ENCODE assay signal across 9 cellular contexts in the genomic region with DNA sequence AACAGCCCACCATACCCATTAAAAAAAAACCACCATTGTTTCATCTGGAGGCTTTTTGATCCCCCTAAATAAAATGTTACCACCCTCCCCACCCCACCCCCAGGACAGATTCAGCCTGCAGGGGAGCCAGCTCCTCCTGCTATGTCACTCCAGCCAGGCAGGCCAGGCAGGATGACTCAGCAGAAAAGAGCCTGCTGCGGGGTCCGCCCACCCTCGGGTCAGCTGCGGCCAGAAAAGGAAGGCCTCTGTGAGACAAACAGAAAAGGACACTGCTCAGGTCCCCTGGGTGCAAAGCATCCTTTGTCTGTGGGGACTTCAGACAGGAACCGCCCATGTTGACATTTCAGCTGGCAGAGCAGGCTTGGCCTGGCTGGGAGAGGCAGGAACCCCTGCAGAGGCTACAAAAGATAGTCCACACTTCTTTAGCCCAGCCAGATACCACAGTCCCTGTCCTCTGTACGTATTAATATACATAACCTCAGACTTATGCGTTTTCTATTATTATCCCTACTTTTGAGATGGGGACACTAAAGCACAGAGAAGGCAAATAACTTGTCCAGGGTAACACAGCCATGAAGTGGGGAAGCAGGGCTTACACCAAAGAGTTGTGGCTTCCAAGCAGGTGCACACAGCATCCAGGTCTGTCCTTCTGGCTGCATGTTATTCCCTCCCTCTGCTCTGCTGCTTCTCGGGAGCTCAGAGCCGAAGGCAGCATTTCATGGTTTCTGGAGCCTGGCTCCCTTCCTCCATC.
DNase-seq lines count a peak whose midpoint lies in the region; ATAC-seq, FAIRE-seq and TF ChIP-seq lines count a peak whose summit lies in the region.
"Had no signal": no experiment of that assay in that cellular context is flagged by ENCODE, and none has a peak within 500 bp of the region (broad histone marks: within the 10 kb centered on the region; RNA-seq: fewer than 3 reads in every experiment).

No MANE protein-coding gene starts in this region.

- peak overlapping the region; percentile 76 for H2BK15ac ChIP-seq in mesendoderm (replicated peaks; ENCODE audit: low read depth)

- peak; percentile 45 for DNase-seq in COLO829 (ENCODE audit: low spot score)
- DNase-seq in PC-9: peak; percentile 73 to 90
- DNase-seq in endothelial cell of umbilical vein (ENCODE audit: low read depth, low spot score): peak; percentile 53
- DNase-seq in mesendoderm: peak; percentile 87
- DNase-seq in GF-D8 (lab: John Stamatoyannopoulos, UW): no peak
- no peak for DNase-seq in NCI-H526 (lab: John Stamatoyannopoulos, UW)

- H3K9me3 ChIP-seq in PC-9 (ENCODE audit: insufficient read depth, low read depth) (no peaks in the 10 kb centered on the region), endothelial cell of umbilical vein (replicated peaks; ENCODE audit: control insufficient read depth, insufficient read depth, low read length) (no peaks in the 10 kb centered on the region)

- H3K56ac ChIP-seq in mesendoderm (ENCODE audit: low read length): peak overlapping the region; percentile 83

- H3K27ac ChIP-seq in PC-9 (peak overlapping the region; percentile 80), endothelial cell of umbilical vein (ENCODE audit: insufficient read depth, low read depth, low read length) (peak overlapping the region; percentile 12), mesendoderm (ENCODE audit: low read depth, low read length) (no peak overlapping the region)

- peak overlapping the region; percentile 40 for H2BK120ac ChIP-seq in mesendoderm (ENCODE audit: low read depth, low read length)

- peaks cover 6% of the 10 kb centered on the region; the same call in 1 of the 2 replicates for H3F3A ChIP-seq in PC-9 (ENCODE audit: insufficient read depth, low read depth)

- dilution Hi-C loops in endothelial cell of umbilical vein (cut with MboI; ENCODE audit: extremely low pct_ligation_motif_present, low sequenced_read_pairs): no loop called here

- BruUV-seq in PC-9 (replicated peaks; lab: Mats Ljungman, UMichigan): no TSS peak
- BruUV-seq in endothelial cell of umbilical vein (replicated peaks; lab: Mats Ljungman, UMichigan): no TSS peak

- POLR2A ChIA-PET in PC-9 (lab: Charles Lee; ENCODE audit: unreplicated experiment): no interaction called here
- POLR2A ChIA-PET in endothelial cell of umbilical vein (lab: Charles Lee): interaction anchor here (0.6 kb wide), 1 partner anchor 17 kb away, joined by 4 read pairs; no protein-coding TSS in a partner anchor

- H3K4me2 ChIP-seq in PC-9 (peak overlapping the region; percentile 44), endothelial cell of umbilical vein (ENCODE audit: insufficient read depth, low read length) (peak overlapping the region; percentile 42), mesendoderm (ENCODE audit: low read length) (no peak overlapping the region)

- peak; percentile 62 for FAIRE-seq in endothelial cell of umbilical vein (lab: Jason Lieb, UNC)

- H3K4ac ChIP-seq in mesendoderm (ENCODE audit: low read depth, low read length): peak overlapping the region; percentile 78

- CTCF ChIA-PET in PC-9 (lab: Charles Lee) (no interaction called here), endothelial cell of umbilical vein (lab: Charles Lee) (interaction anchor here (0.6 to 2.0 kb wide), 8 partner anchors 9 to 1496 kb away, joined by 3 to 8 read pairs (median 3); no protein-coding TSS in a partner anchor)

- no peak overlapping the region for H4K8ac ChIP-seq in mesendoderm (ENCODE audit: low read depth, low read length)

- peaks cover 24% of the 10 kb centered on the region for H3K4me1 ChIP-seq in PC-9 (replicated peaks; ENCODE audit: insufficient read depth)
- peaks cover 9% of the 10 kb centered on the region for H3K4me1 ChIP-seq in endothelial cell of umbilical vein (ENCODE audit: control insufficient read depth, extremely low read depth, insufficient read depth, low read length)
- H3K4me1 ChIP-seq in mesendoderm (ENCODE audit: control insufficient read depth, low read depth, low read length): peaks cover 7% of the 10 kb centered on the region

- peak; percentile 79 for ATAC-seq in GM21360 (IDR thresholded peaks at IDR 0.05; ENCODE audit: unreplicated experiment)
- peak; percentile 78 for ATAC-seq in HG03442 (IDR thresholded peaks at IDR 0.05; ENCODE audit: unreplicated experiment)

- H2AFZ ChIP-seq in PC-9 (no peak overlapping the region), endothelial cell of umbilical vein (ENCODE audit: low read depth, low read length) (peak overlapping the region; percentile 96)

- TF ChIP-seq CTCF in PC-9 (conservative IDR thresholded peaks at IDR 0.05): no peak
- TF ChIP-seq CTCF in endothelial cell of umbilical vein (IDR thresholded peaks at IDR 0.05; ENCODE audit: extremely low read depth in 1 of 2, insufficient read depth in 1 of 2, low read depth in 1 of 2, low read length in 2 of 2): no peak

- H3K9me2 ChIP-seq in PC-9 (ENCODE audit: insufficient read depth): no peaks in the 10 kb centered on the region

- no peak overlapping the region for H3K23ac ChIP-seq in mesendoderm (ENCODE audit: low read length)

- H3K36me3 ChIP-seq in PC-9 (ENCODE audit: low read depth) (no peaks in the 10 kb centered on the region), endothelial cell of umbilical vein (ENCODE audit: control insufficient read depth in 2 of 2, extremely low read depth in 1 of 2, insufficient read depth in 2 of 2, low read length in 2 of 2) (no peaks in the 10 kb centered on the region), mesendoderm (ENCODE audit: control insufficient read depth, insufficient read depth, low read length) (no peaks in the 10 kb centered on the region)

- no peak for TF ChIP-seq POLR2A in endothelial cell of umbilical vein (IDR thresholded peaks at IDR 0.05; ENCODE audit: low read depth, low read length)

- H3K18ac ChIP-seq in mesendoderm (ENCODE audit: low read length): no peak overlapping the region

- peak overlapping the region; percentile 3 for H2AK5ac ChIP-seq in mesendoderm (ENCODE audit: low read length)

- no peak overlapping the region for H3K9ac ChIP-seq in endothelial cell of umbilical vein (replicated peaks; ENCODE audit: extremely low read depth, insufficient read depth, low read length)
- no peak overlapping the region for H3K9ac ChIP-seq in mesendoderm (ENCODE audit: low read length)

- H4K20me1 ChIP-seq in PC-9 (ENCODE audit: insufficient read depth) (no peaks in the 10 kb centered on the region), endothelial cell of umbilical vein (replicated peaks; ENCODE audit: control insufficient read depth, extremely low read depth, insufficient read depth, low read length) (no peaks in the 10 kb centered on the region)

- H3K27me3 ChIP-seq in PC-9 (ENCODE audit: insufficient read depth, low read depth): no peaks in the 10 kb centered on the region
- no peaks in the 10 kb centered on the region for H3K27me3 ChIP-seq in endothelial cell of umbilical vein (ENCODE audit: control insufficient read depth in 2 of 2, insufficient read depth in 2 of 2, low read length in 2 of 2)
- H3K27me3 ChIP-seq in mesendoderm (ENCODE audit: insufficient read depth, low read length, poor library complexity): no peaks in the 10 kb centered on the region

- no peaks in the 10 kb centered on the region for H3K79me1 ChIP-seq in mesendoderm (ENCODE audit: low read length)

- H2BK5ac ChIP-seq in mesendoderm (ENCODE audit: low read length): peak overlapping the region; percentile 81

- no peak overlapping the region for H4K5ac ChIP-seq in mesendoderm (ENCODE audit: low read length)

- no peaks in the 10 kb centered on the region for H3K9me1 ChIP-seq in endothelial cell of umbilical vein (replicated peaks; ENCODE audit: control insufficient read depth, extremely low read depth, insufficient read depth, low read length)

- intact Hi-C loops in PC-9 (cut with micrococcal nuclease; ENCODE audit: unreplicated experiment) (loop anchor here (5.0 kb wide), 1 partner anchor 423 kb away; no protein-coding TSS in a partner anchor), endothelial cell of umbilical vein (cut with micrococcal nuclease) (loop anchor here (2.0 kb wide), 1 partner anchor 147 kb away; the partner anchor contains the start of gene CPEB2)

- WGBS in mesendoderm (ENCODE audit: extremely low coverage, insufficient coverage, low lambda C conversion rate): no CpG with 5 or more reads among the region's 9 CpGs

- H3K4me3 ChIP-seq in PC-9 (no peak overlapping the region), endothelial cell of umbilical vein (replicated peaks in 1 of 3; ENCODE audit: insufficient read depth in 1 of 3, low read depth in 1 of 3, low read length in 3 of 3) (no peak overlapping the region), mesendoderm (ENCODE audit: low read length) (no peak overlapping the region)
- H3K4me3 ChIP-seq: skin epidermis had no signal

- no peaks in the 10 kb centered on the region for H3K79me2 ChIP-seq in PC-9 (ENCODE audit: low read depth)
- H3K79me2 ChIP-seq in endothelial cell of umbilical vein (ENCODE audit: control insufficient read depth, insufficient read depth, low read length): no peaks in the 10 kb centered on the region
- H3K79me2 ChIP-seq in mesendoderm (ENCODE audit: control insufficient read depth, insufficient read depth, low read length): no peaks in the 10 kb centered on the region

TF ChIP-seq in endothelial cell of umbilical vein, 7 proteins besides CTCF, POLR2A, EP300 and RAD21:
- TF ChIP-seq FOS (IDR thresholded peaks at IDR 0.05; ENCODE audit: borderline replicate concordance, insufficient read depth, low read length) (no peak), EZH2 (IDR thresholded peaks at IDR 0.05; ENCODE audit: borderline replicate concordance, low read depth, low read length, severe bottlenecking) (no peak), JUN (IDR thresholded peaks at IDR 0.05; ENCODE audit: borderline replicate concordance, insufficient read depth, insufficient read length, low read depth) (no peak), POLR2AphosphoS5 (IDR thresholded peaks at IDR 0.05; ENCODE audit: insufficient read depth, low read depth, low read length) (no peak), MYC (IDR thresholded peaks at IDR 0.05; ENCODE audit: low read depth, low read length) (no peak)

Comparison
In these comparisons a context has a peak if more than half of its experiments do, and no peak if none do; other contexts are left out.
1. DNase-seq: peak in COLO829 (single experiment), PC-9 (2 of 2), endothelial cell of umbilical vein (single experiment) and mesendoderm (single experiment); none in GF-D8 (single experiment) and NCI-H526 (0 of 2).